12 cellular contexts compared by ENCODE assay signal in genomic region chr1:210726621-210727020, GRCh38.
DNase-seq lines count a peak whose midpoint lies in the region; ATAC-seq, FAIRE-seq and TF ChIP-seq lines count a peak whose summit lies in the region.
"Had no signal": no experiment of that assay in that cellular context is flagged by ENCODE, and none has a peak within 500 bp of the region (broad histone marks: within the 10 kb centered on the region; RNA-seq: fewer than 3 reads in every experiment).

No MANE protein-coding gene starts in this region.

- TF ChIP-seq POLR2A in GM12891 (IDR thresholded peaks at IDR 0.05; ENCODE audit: low read depth, low read length) = no peak

- no peak overlapping the region for H3K9ac ChIP-seq in colonic mucosa (ENCODE audit: low read depth in 2 of 2, low read length in 2 of 2)

- intact Hi-C loops in colonic mucosa (cut with DNase I) = no loop called here

- no peak for ATAC-seq in HG02973 (IDR thresholded peaks at IDR 0.05; ENCODE audit: unreplicated experiment)

- FAIRE-seq in RCC 7860 (lab: Jason Lieb, UNC) (no peak), GM12891 (lab: Jason Lieb, UNC) (no peak)

- H3K9me3 ChIP-seq in colonic mucosa = no peaks in the 10 kb centered on the region
- H3K9me3 ChIP-seq: neutrophil, SJSA1, thoracic aorta had no signal

- TF ChIP-seq CTCF in colonic mucosa (IDR thresholded peaks at IDR 0.05) = no peak

- no peaks in the 10 kb centered on the region for H3K27me3 ChIP-seq in colonic mucosa
- H3K27me3 ChIP-seq: neutrophil, SJSA1 had no signal

- no peak overlapping the region for H3K4me3 ChIP-seq in colonic mucosa
- H3K4me3 ChIP-seq: SJSA1, thoracic aorta had no signal

- DNase-seq in DMS 273 (lab: John Stamatoyannopoulos, UW; ENCODE audit: unreplicated experiment) = peak; percentile 48
- no peak for DNase-seq in DMS 273 treated with DMSO at 0.1 percent for 48 hours (lab: John Stamatoyannopoulos, UW)
- DNase-seq in RCC 7860 (ENCODE audit: low spot score) = peak; percentile 10
- DNase-seq in colonic mucosa = peak; percentile 37
- DNase-seq in stimulated activated CD4-positive, alpha-beta T cell treated with anti-CD3 and anti-CD28 coated beads, Interleukin-2, amount 100 ng/mL, for 24 hours = peak; percentile 24 to 30
- DNase-seq in GM12891 (ENCODE audit: insufficient read length, low spot score) = no peak
- DNase-seq in kidney glomerular epithelial cell (lab: John Stamatoyannopoulos, UW) = no peak

- H3K27ac ChIP-seq in colonic mucosa = no peak overlapping the region
- H3K27ac ChIP-seq: 22Rv1, neutrophil, SJSA1, thoracic aorta had no signal

- H3K36me3 ChIP-seq in colonic mucosa = no peaks in the 10 kb centered on the region
- H3K36me3 ChIP-seq: neutrophil, SJSA1, thoracic aorta had no signal

- H3K4me1 ChIP-seq in colonic mucosa = no peaks in the 10 kb centered on the region
- H3K4me1 ChIP-seq: SJSA1 had no signal

TF ChIP-seq in GM12891, 5 proteins besides CTCF, POLR2A, EP300 and RAD21:
- TF ChIP-seq POU2F2 (IDR thresholded peaks at IDR 0.05; ENCODE audit: low read depth, low read length) (no peak), POLR2AphosphoS5 (IDR thresholded peaks at IDR 0.05; ENCODE audit: low read depth, low read length) (no peak), SPI1 (IDR thresholded peaks at IDR 0.05; ENCODE audit: low read depth, low read length) (no peak), PAX5 (IDR thresholded peaks at IDR 0.05; ENCODE audit: insufficient read depth, low read length, severe bottlenecking) (no peak), TAF1 (IDR thresholded peaks at IDR 0.05; ENCODE audit: low read depth, low read length) (no peak)
TF ChIP-seq in GM12891: peak in this region for 0.

Comparison
In these comparisons a context has a peak if more than half of its experiments do, and no peak if none do; other contexts are left out.
1. DNase-seq: peak in DMS 273 (single experiment), RCC 7860 (single experiment), colonic mucosa (single experiment) and stimulated activated CD4-positive, alpha-beta T cell treated with anti-CD3 and anti-CD28 coated beads, Interleukin-2, amount 100 ng/mL, for 24 hours (2 of 2); none in DMS 273 treated with DMSO at 0.1 percent for 48 hours (single experiment), GM12891 (single experiment) and kidney glomerular epithelial cell (single experiment).